10 cellular contexts compared by ENCODE assay signal in the genomic region with DNA sequence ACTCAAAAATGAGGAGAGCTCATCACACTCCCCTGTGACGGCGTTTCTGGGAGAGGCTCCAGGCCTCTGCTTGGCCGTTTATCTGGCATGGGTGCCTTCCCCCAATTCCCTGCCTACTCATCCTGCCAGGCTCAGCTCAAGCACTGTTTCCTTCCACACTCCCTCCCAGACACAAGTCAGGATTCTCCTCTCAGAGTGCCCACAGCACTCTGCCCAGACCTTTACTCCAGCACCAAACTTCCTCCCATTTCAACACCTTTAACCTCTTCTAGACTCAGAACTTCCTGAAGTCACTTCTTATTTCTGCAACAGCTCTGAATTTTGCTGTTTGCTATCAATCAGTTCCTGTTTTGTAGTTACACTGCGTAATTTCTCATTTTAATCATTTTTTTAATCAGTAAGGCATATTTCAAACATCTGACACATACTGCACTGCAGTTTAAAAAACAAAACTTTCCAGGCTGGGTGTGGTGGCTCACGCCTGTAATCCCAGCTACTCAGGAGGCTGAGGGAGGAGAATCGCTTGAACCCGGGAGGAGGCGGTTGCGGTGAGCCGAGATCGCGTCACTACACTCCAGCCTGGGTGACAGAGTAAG. TPM values are rescaled to one million over a fixed set of nuclear protein-coding genes. Genes with fewer than 3 reads are reported as not detected.
DNase-seq lines count a peak whose midpoint lies in the region; ATAC-seq and TF ChIP-seq lines count a peak whose summit lies in the region.
"Had no signal": no experiment of that assay in that cellular context is flagged by ENCODE, and none has a peak within 500 bp of the region (broad histone marks: within the 10 kb centered on the region; RNA-seq: fewer than 3 reads in every experiment).

No MANE protein-coding gene starts in this region.

- H3K27ac Mint-ChIP-seq in activated T-helper 1 cell treated with anti-CD3 and anti-CD28 coated beads, Interleukin-12 subunit alpha, Interleukin-12 subunit beta, Interleukin-2, Interleukin-4 antibody, amounts not matched to agents 30 ng/mL and 10 ng/mL and 1 ng/mL, durations not matched to agents 14 hours and 24 hours and 36 hours: peak overlapping the region; percentile 98

- peaks cover 81% of the 10 kb centered on the region for H3K4me1 Mint-ChIP-seq in activated T-helper 1 cell treated with anti-CD3 and anti-CD28 coated beads, Interleukin-12 subunit alpha, Interleukin-12 subunit beta, Interleukin-2, Interleukin-4 antibody, amounts not matched to agents 30 ng/mL and 10 ng/mL and 1 ng/mL, durations not matched to agents 14 hours and 24 hours and 36 hours (ENCODE audit: low read depth)

- peaks cover 6 to 57% (median 31%) of the 10 kb centered on the region in 4 donors for H3K36me3 ChIP-seq in upper lobe of left lung

- no peaks in the 10 kb centered on the region for H3K27me3 ChIP-seq in upper lobe of left lung
- H3K27me3 ChIP-seq: testis had no signal

- no peak overlapping the region for H3K4me3 ChIP-seq in upper lobe of left lung
- H3K4me3 ChIP-seq: testis had no signal

- 56 to 79% methylated on average over 12 of the region's 12 CpGs for WGBS in upper lobe of left lung, 2 donors

- TF ChIP-seq EP300 in upper lobe of left lung (IDR thresholded peaks at IDR 0.05): no peak

- H3K9me3 ChIP-seq in upper lobe of left lung: no peaks in the 10 kb centered on the region
- H3K9me3 ChIP-seq: testis had no signal

- H3K4me1 ChIP-seq in upper lobe of left lung: peaks cover 6 to 26% (median 22%) of the 10 kb centered on the region in 4 donors
- H3K4me1 ChIP-seq: testis had no signal

- TF ChIP-seq POLR2A in upper lobe of left lung (IDR thresholded peaks at IDR 0.05): peak in 1 of 4 donors; percentile 34

- no peaks in the 10 kb centered on the region for H3K9me3 Mint-ChIP-seq in activated T-helper 1 cell treated with anti-CD3 and anti-CD28 coated beads, Interleukin-12 subunit alpha, Interleukin-12 subunit beta, Interleukin-2, Interleukin-4 antibody, amounts not matched to agents 30 ng/mL and 10 ng/mL and 1 ng/mL, durations not matched to agents 14 hours and 24 hours and 36 hours

- H3K27me3 Mint-ChIP-seq in activated T-helper 1 cell treated with anti-CD3 and anti-CD28 coated beads, Interleukin-12 subunit alpha, Interleukin-12 subunit beta, Interleukin-2, Interleukin-4 antibody, amounts not matched to agents 30 ng/mL and 10 ng/mL and 1 ng/mL, durations not matched to agents 14 hours and 24 hours and 36 hours (ENCODE audit: insufficient read depth): no peaks in the 10 kb centered on the region

- H3K36me3 Mint-ChIP-seq in activated T-helper 1 cell treated with anti-CD3 and anti-CD28 coated beads, Interleukin-12 subunit alpha, Interleukin-12 subunit beta, Interleukin-2, Interleukin-4 antibody, amounts not matched to agents 30 ng/mL and 10 ng/mL and 1 ng/mL, durations not matched to agents 14 hours and 24 hours and 36 hours (ENCODE audit: low read depth): peaks cover 31% of the 10 kb centered on the region

- ATAC-seq in left colon (peak; percentile 28), upper lobe of left lung (ENCODE audit: low FRiP score in 2 of 2) (peak; percentile 62 to 79), GM21360 (IDR thresholded peaks at IDR 0.05; ENCODE audit: unreplicated experiment) (no peak)

- peak overlapping the region; percentile 74 to 85 (median 77) for H3K27ac ChIP-seq in upper lobe of left lung

- DNase-seq in activated naive CD4-positive, alpha-beta T cell treated with Interleukin-2 at 50 U/mL for 16 hours: peak; percentile 50
- no peak for DNase-seq in activated naive CD4-positive, alpha-beta T cell (lab: John Stamatoyannopoulos, UW)
- DNase-seq in activated T-helper 1 cell treated with anti-CD3 and anti-CD28 coated beads, Interleukin-12 subunit alpha, Interleukin-12 subunit beta, Interleukin-2, Interleukin-4 antibody, amounts not matched to agents 30 ng/mL and 10 ng/mL and 1 ng/mL, durations not matched to agents 14 hours and 24 hours and 36 hours (ENCODE audit: low spot score): no peak
- DNase-seq in left colon (peak in 1 of 2 donors; percentile 15), upper lobe of left lung (peak; percentile 29 to 37), hippocampal formation (lab: John Stamatoyannopoulos, UW) (no peak), DMS53 treated with DMSO at 0.1 percent for 48 hours (lab: John Stamatoyannopoulos, UW; ENCODE audit: unreplicated experiment) (no peak)
- DNase-seq: ACHN, testis had no signal

- intact Hi-C loops in activated T-helper 1 cell treated with anti-CD3 and anti-CD28 coated beads, Interleukin-12 subunit alpha, Interleukin-12 subunit beta, Interleukin-2, Interleukin-4 antibody, amounts not matched to agents 30 ng/mL and 10 ng/mL and 1 ng/mL, durations not matched to agents 14 hours and 24 hours and 36 hours (cut with micrococcal nuclease): loop anchor here (5.0 kb wide), 2 partner anchors 274 to 356 kb away; a partner anchor contains a TSS
- intact Hi-C loops in left colon (cut with DNase I, micrococcal nuclease): no loop called here

- H3K4me3 Mint-ChIP-seq in activated T-helper 1 cell treated with anti-CD3 and anti-CD28 coated beads, Interleukin-12 subunit alpha, Interleukin-12 subunit beta, Interleukin-2, Interleukin-4 antibody, amounts not matched to agents 30 ng/mL and 10 ng/mL and 1 ng/mL, durations not matched to agents 14 hours and 24 hours and 36 hours: peak overlapping the region; percentile 72

- TF ChIP-seq CTCF in upper lobe of left lung (IDR thresholded peaks at IDR 0.05): no peak

RNA-seq across cellular contexts. Expression of a gene that starts 16.0 kb away (rescaled TPM):
- 13.1 and 14.5 TPM in 2 replicates for total RNA-seq in activated T-helper 1 cell treated with anti-CD3 and anti-CD28 coated beads, Interleukin-12 subunit alpha, Interleukin-12 subunit beta, Interleukin-2, Interleukin-4 antibody, amounts not matched to agents 30 ng/mL and 10 ng/mL and 1 ng/mL, durations not matched to agents 14 hours and 24 hours and 36 hours
- total RNA-seq in left colon: 10 to 100 TPM; 14.0 to 15.0 TPM
- total RNA-seq in upper lobe of left lung: 10 to 100 TPM; 18.1 to 68.1 (median 37.7) TPM

RNA-seq across cellular contexts. Expression of a gene that starts 31.6 kb away (rescaled TPM):
- total RNA-seq in activated T-helper 1 cell treated with anti-CD3 and anti-CD28 coated beads, Interleukin-12 subunit alpha, Interleukin-12 subunit beta, Interleukin-2, Interleukin-4 antibody, amounts not matched to agents 30 ng/mL and 10 ng/mL and 1 ng/mL, durations not matched to agents 14 hours and 24 hours and 36 hours: 0.24 and 0.31 TPM in 2 replicates
- total RNA-seq in left colon: not detected
- 1 to 10 TPM in 2 of 6 donors, under 1 TPM in 4; 0.26 to 3.0 (median 0.51) TPM for total RNA-seq in upper lobe of left lung

RNA-seq across cellular contexts. Expression of a gene that starts 53.3 kb away (rescaled TPM):
- 0.05 TPM in 1 of 2 replicates, not detected in the other for total RNA-seq in activated T-helper 1 cell treated with anti-CD3 and anti-CD28 coated beads, Interleukin-12 subunit alpha, Interleukin-12 subunit beta, Interleukin-2, Interleukin-4 antibody, amounts not matched to agents 30 ng/mL and 10 ng/mL and 1 ng/mL, durations not matched to agents 14 hours and 24 hours and 36 hours
- total RNA-seq in left colon (under 1 TPM in 1 of 2 donors, not detected in 1; 0.08 TPM), upper lobe of left lung (1 to 10 TPM in 1 of 6 donors, not detected in 5; 1.8 TPM)

Comparison
In these comparisons a context has a peak if more than half of its experiments do, and no peak if none do; other contexts are left out.
1. DNase-seq: peak in activated naive CD4-positive, alpha-beta T cell treated with Interleukin-2 at 50 U/mL for 16 hours (single experiment) and upper lobe of left lung (2 of 2); none in activated naive CD4-positive, alpha-beta T cell (0 of 4), activated T-helper 1 cell treated with anti-CD3 and anti-CD28 coated beads, Interleukin-12 subunit alpha, Interleukin-12 subunit beta, Interleukin-2, Interleukin-4 antibody, amounts not matched to agents 30 ng/mL and 10 ng/mL and 1 ng/mL, durations not matched to agents 14 hours and 24 hours and 36 hours (single experiment), hippocampal formation (0 of 2) and DMS53 treated with DMSO at 0.1 percent for 48 hours (single experiment).